ENCODE assay signal across 25 cellular contexts in the genomic region with DNA sequence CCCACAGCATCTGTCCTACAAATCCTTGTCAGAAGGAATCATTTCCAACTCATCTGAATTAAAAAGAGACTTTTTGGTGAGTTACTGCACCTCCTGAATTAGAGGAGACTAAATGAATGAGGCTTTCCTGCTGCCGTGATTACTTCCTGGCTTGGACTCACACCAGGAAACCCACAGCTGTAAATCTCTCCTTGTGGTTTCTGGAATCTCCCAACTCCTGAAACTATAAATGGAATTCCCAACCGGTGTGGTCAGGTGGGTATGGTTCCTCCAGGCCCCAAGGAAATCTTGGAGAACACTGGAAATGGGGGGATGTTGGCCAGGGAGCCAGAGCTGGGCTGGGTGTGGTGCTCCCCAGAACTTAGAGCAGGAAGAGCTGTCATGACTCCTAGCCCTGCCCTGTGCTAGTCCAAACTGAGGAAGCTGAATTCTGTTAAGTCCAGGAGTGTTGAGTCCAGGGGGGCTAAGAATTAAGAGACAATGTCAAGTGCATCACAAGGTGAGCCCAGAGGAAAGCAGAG.
A peak's percentile ranks its signal among the peaks of the same experiment; 100 is the strongest.
DNase-seq lines count a peak whose midpoint lies in the region; ATAC-seq and TF ChIP-seq lines count a peak whose summit lies in the region.
"Had no signal": no experiment of that assay in that cellular context is flagged by ENCODE, and none has a peak within 500 bp of the region (broad histone marks: within the 10 kb centered on the region; RNA-seq: fewer than 3 reads in every experiment).

No MANE protein-coding gene starts in this region.

- H3K27ac Mint-ChIP-seq in endothelial cell (ENCODE audit: unreplicated experiment), result no peak overlapping the region
- H3K27ac Mint-ChIP-seq: activated naive CD8-positive, alpha-beta T cell treated with anti-CD3 and anti-CD28 coated beads for 36 hours; activated T-cell treated with anti-CD3 and anti-CD28 coated beads, Interleukin-2, amount 50 U/mL, for 72 hours; CD4-positive, alpha-beta T cell; T-helper 1 cell treated with Interleukin-12 subunit alpha and Interleukin-12 subunit beta and Interleukin-4 antibody, amounts not matched to agents 30 μg/mL and 1 μg/mL, for 36 hours had no signal

- H3K9me3 ChIP-seq in mucosa of descending colon, result no peaks in the 10 kb centered on the region
- H3K9me3 ChIP-seq: transverse colon had no signal

- intact Hi-C loops in mucosa of descending colon (cut with DNase I, micrococcal nuclease), result no loop called here

- H3K4me3 ChIP-seq in AG10803 (ENCODE audit: low read length), result no peak overlapping the region
- no peak overlapping the region for H3K4me3 ChIP-seq in mucosa of descending colon
- H3K4me3 ChIP-seq: cardiac muscle cell, hepatocyte, transverse colon had no signal

- peaks cover 6% of the 10 kb centered on the region for H3K4me1 Mint-ChIP-seq in endothelial cell (ENCODE audit: unreplicated experiment)
- H3K4me1 Mint-ChIP-seq: activated naive CD8-positive, alpha-beta T cell treated with anti-CD3 and anti-CD28 coated beads for 36 hours had no signal

- TF ChIP-seq CTCF in AG10803 (conservative IDR thresholded peaks at IDR 0.05; ENCODE audit: low read length) (no peak), mucosa of descending colon (IDR thresholded peaks at IDR 0.05) (no peak), endothelial cell (IDR thresholded peaks at IDR 0.05; ENCODE audit: unreplicated experiment) (no peak)

- ATAC-seq in mucosa of descending colon (peak; percentile 57), HG02642 (IDR thresholded peaks at IDR 0.05; ENCODE audit: poor library complexity, unreplicated experiment) (no peak), esophagus mucosa (no peak)
- ATAC-seq: activated T-cell treated with anti-CD3 and anti-CD28 coated beads, Interleukin-2, amount 50 U/mL, for 72 hours; left cardiac atrium; right cardiac atrium had no signal

- no peaks in the 10 kb centered on the region for H3K36me3 ChIP-seq in mucosa of descending colon (ENCODE audit: low read depth)
- H3K36me3 ChIP-seq: cardiac muscle cell, transverse colon, WERI-Rb-1 had no signal

- H3K27me3 Mint-ChIP-seq in endothelial cell (ENCODE audit: unreplicated experiment), result peaks cover 9% of the 10 kb centered on the region

- peaks cover 3% of the 10 kb centered on the region for H3K36me3 Mint-ChIP-seq in endothelial cell (ENCODE audit: low read depth, unreplicated experiment)
- H3K36me3 Mint-ChIP-seq: activated naive CD8-positive, alpha-beta T cell treated with anti-CD3 and anti-CD28 coated beads for 36 hours had no signal

- H3K4me1 ChIP-seq in mucosa of descending colon (ENCODE audit: low read depth), result no peaks in the 10 kb centered on the region
- H3K4me1 ChIP-seq: transverse colon had no signal

- no peak overlapping the region for H3K4me3 Mint-ChIP-seq in endothelial cell (ENCODE audit: unreplicated experiment)
- H3K4me3 Mint-ChIP-seq: activated naive CD8-positive, alpha-beta T cell treated with anti-CD3 and anti-CD28 coated beads for 36 hours; activated T-cell treated with anti-CD3 and anti-CD28 coated beads, Interleukin-2, amount 50 U/mL, for 72 hours; CD4-positive, alpha-beta T cell; T-helper 1 cell treated with Interleukin-12 subunit alpha and Interleukin-12 subunit beta and Interleukin-4 antibody, amounts not matched to agents 30 μg/mL and 1 μg/mL, for 36 hours had no signal

- H3K9me3 Mint-ChIP-seq in endothelial cell (ENCODE audit: unreplicated experiment), result no peaks in the 10 kb centered on the region
- H3K9me3 Mint-ChIP-seq: activated naive CD8-positive, alpha-beta T cell treated with anti-CD3 and anti-CD28 coated beads for 36 hours; activated T-cell treated with anti-CD3 and anti-CD28 coated beads, Interleukin-2, amount 50 U/mL, for 72 hours; CD4-positive, alpha-beta T cell; T-helper 1 cell treated with Interleukin-12 subunit alpha and Interleukin-12 subunit beta and Interleukin-4 antibody, amounts not matched to agents 30 μg/mL and 1 μg/mL, for 36 hours had no signal

- DNase-seq in AG10803 (ENCODE audit: low read depth) (peak; percentile 17), LoVo (ENCODE audit: low spot score) (peak; percentile 27), ecto neural progenitor cell (ENCODE audit: low spot score) (peak; percentile 24), mucosa of descending colon (peak in 1 of 3 donors; percentile 3), NCI-H187 (lab: John Stamatoyannopoulos, UW) (no peak), endothelial cell (ENCODE audit: low spot score) (no peak)
- DNase-seq: activated CD4-positive, alpha-beta T cell treated with anti-CD3 and anti-CD28 coated beads, Interleukin-2, amount 50 U/mL, for 48 hours; activated naive CD8-positive, alpha-beta T cell treated with anti-CD3 and anti-CD28 coated beads for 36 hours; activated T-cell treated with anti-CD3 and anti-CD28 coated beads, Interleukin-2, amount 50 U/mL, for 72 hours; CD4-positive, alpha-beta T cell; GOT3; left cardiac atrium; NCI-H2029 treated with DMSO at 0.1 percent for 48 hours; NCI-H510A treated with DMSO at 0.1 percent for 48 hours; nucleus accumbens; right cardiac atrium; SHP77 treated with DMSO at 0.1 percent for 48 hours; stimulated activated naive CD4-positive, alpha-beta T cell; transverse colon; WERI-Rb-1 had no signal

Comparison
In these comparisons a context has a peak if more than half of its experiments do, and no peak if none do; other contexts are left out.
1. DNase-seq: peak in AG10803 (single experiment), LoVo (single experiment) and ecto neural progenitor cell (single experiment); none in NCI-H187 (0 of 2) and endothelial cell (single experiment).